29 cellular contexts compared by ENCODE assay signal in genomic region chr10:85657478-85658113, GRCh38.
"Had no signal": no experiment of that assay in that cellular context is flagged by ENCODE, and none has a peak within 500 bp of the region (broad histone marks: within the 10 kb centered on the region; RNA-seq: fewer than 3 reads in every experiment).

No MANE protein-coding gene starts in this region.

- H3K27me3 ChIP-seq: brain microvascular endothelial cell had no signal

- H3K27ac Mint-ChIP-seq: activated B cell treated with CpG ODN at 0.5 μM for 24 hours; activated CD4-positive, alpha-beta memory T cell treated with anti-CD3 and anti-CD28 coated beads, Interleukin-2, amount 10 ng/mL, durations not matched to agents 7 days and 5 days; activated CD8-positive, alpha-beta memory T cell treated with anti-CD3 and anti-CD28 coated beads, Interleukin-2, amount 10 ng/mL, durations not matched to agents 7 days and 5 days; activated naive CD4-positive, alpha-beta T cell treated with anti-CD3 and anti-CD28 coated beads, Interleukin-2, amount 10 ng/mL, durations not matched to agents 7 days and 5 days; activated naive CD8-positive, alpha-beta T cell; activated naive CD8-positive, alpha-beta T cell treated with anti-CD3 and anti-CD28 coated beads, Interleukin-2, amount 50 U/mL, for 24 hours; T-cell had no signal

- H3K4me1 Mint-ChIP-seq: activated B cell treated with CpG ODN at 0.5 μM for 24 hours; activated CD4-positive, alpha-beta memory T cell treated with anti-CD3 and anti-CD28 coated beads, Interleukin-2, amount 10 ng/mL, durations not matched to agents 7 days and 5 days; activated CD8-positive, alpha-beta memory T cell treated with anti-CD3 and anti-CD28 coated beads, Interleukin-2, amount 10 ng/mL, durations not matched to agents 7 days and 5 days; activated naive CD4-positive, alpha-beta T cell treated with anti-CD3 and anti-CD28 coated beads, Interleukin-2, amount 10 ng/mL, durations not matched to agents 7 days and 5 days; activated naive CD8-positive, alpha-beta T cell treated with anti-CD3 and anti-CD28 coated beads, Interleukin-2, amount 50 U/mL, for 24 hours; central memory CD8-positive, alpha-beta T cell had no signal

- H3K27ac ChIP-seq: brain microvascular endothelial cell, VCaP had no signal

- H3K4me3 Mint-ChIP-seq: activated B cell treated with CpG ODN at 0.5 μM for 24 hours; activated CD4-positive, alpha-beta memory T cell treated with anti-CD3 and anti-CD28 coated beads, Interleukin-2, amount 10 ng/mL, durations not matched to agents 7 days and 5 days; activated CD8-positive, alpha-beta memory T cell treated with anti-CD3 and anti-CD28 coated beads, Interleukin-2, amount 10 ng/mL, durations not matched to agents 7 days and 5 days; activated naive CD4-positive, alpha-beta T cell treated with anti-CD3 and anti-CD28 coated beads, Interleukin-2, amount 10 ng/mL, durations not matched to agents 7 days and 5 days; activated naive CD8-positive, alpha-beta T cell; activated naive CD8-positive, alpha-beta T cell treated with anti-CD3 and anti-CD28 coated beads, Interleukin-2, amount 50 U/mL, for 24 hours; central memory CD8-positive, alpha-beta T cell; T-cell had no signal

- ATAC-seq: activated CD8-positive, alpha-beta memory T cell treated with anti-CD3 and anti-CD28 coated beads, Interleukin-2, amount 10 ng/mL, durations not matched to agents 7 days and 5 days; activated naive CD8-positive, alpha-beta T cell treated with anti-CD3 and anti-CD28 coated beads, Interleukin-2, amount 50 U/mL, for 24 hours; K562; SK-N-SH treated with all-trans-retinoic acid at 6 μM for 48 hours; T-cell had no signal

- H3K36me3 Mint-ChIP-seq: activated CD8-positive, alpha-beta memory T cell treated with anti-CD3 and anti-CD28 coated beads, Interleukin-2, amount 10 ng/mL, durations not matched to agents 7 days and 5 days; activated naive CD4-positive, alpha-beta T cell treated with anti-CD3 and anti-CD28 coated beads, Interleukin-2, amount 10 ng/mL, durations not matched to agents 7 days and 5 days; activated naive CD8-positive, alpha-beta T cell; T-cell had no signal

- H3K36me3 ChIP-seq: brain microvascular endothelial cell had no signal

- H3K27me3 Mint-ChIP-seq: activated B cell treated with CpG ODN at 0.5 μM for 24 hours; activated CD4-positive, alpha-beta memory T cell treated with anti-CD3 and anti-CD28 coated beads, Interleukin-2, amount 10 ng/mL, durations not matched to agents 7 days and 5 days; activated CD8-positive, alpha-beta memory T cell treated with anti-CD3 and anti-CD28 coated beads, Interleukin-2, amount 10 ng/mL, durations not matched to agents 7 days and 5 days; activated naive CD4-positive, alpha-beta T cell treated with anti-CD3 and anti-CD28 coated beads, Interleukin-2, amount 10 ng/mL, durations not matched to agents 7 days and 5 days; activated naive CD8-positive, alpha-beta T cell; central memory CD8-positive, alpha-beta T cell had no signal

- H3K4me3 ChIP-seq: K562 had no signal

- H3K9me3 Mint-ChIP-seq: activated B cell treated with CpG ODN at 0.5 μM for 24 hours; activated CD4-positive, alpha-beta memory T cell treated with anti-CD3 and anti-CD28 coated beads, Interleukin-2, amount 10 ng/mL, durations not matched to agents 7 days and 5 days; activated naive CD4-positive, alpha-beta T cell treated with anti-CD3 and anti-CD28 coated beads, Interleukin-2, amount 10 ng/mL, durations not matched to agents 7 days and 5 days; activated naive CD8-positive, alpha-beta T cell treated with anti-CD3 and anti-CD28 coated beads, Interleukin-2, amount 50 U/mL, for 24 hours; central memory CD8-positive, alpha-beta T cell; T-cell had no signal

- DNase-seq: activated B cell treated with CpG ODN at 0.5 μM for 24 hours; activated CD4-positive, alpha-beta memory T cell treated with anti-CD3 and anti-CD28 coated beads, Interleukin-2, amount 10 ng/mL, durations not matched to agents 7 days and 5 days; activated CD4-positive, alpha-beta T cell treated with anti-CD3 and anti-CD28 coated beads for 1 hour; activated CD4-positive, alpha-beta T cell treated with anti-CD3 and anti-CD28 coated beads for 48 hours; activated CD8-positive, alpha-beta memory T cell treated with anti-CD3 and anti-CD28 coated beads for 24 hours; activated CD8-positive, alpha-beta memory T cell treated with anti-CD3 and anti-CD28 coated beads, Interleukin-2, amount 10 ng/mL, durations not matched to agents 7 days and 5 days; activated CD8-positive, alpha-beta memory T cell treated with anti-CD3 and anti-CD28 coated beads, Interleukin-2, amount 50 U/mL, for 48 hours; activated effector memory CD4-positive, alpha-beta T cell treated with Interleukin-2 at 50 U/mL for 16 hours; activated naive CD4-positive, alpha-beta T cell treated with anti-CD3 and anti-CD28 coated beads, Interleukin-2, amount 10 ng/mL, durations not matched to agents 7 days and 5 days; activated naive CD8-positive, alpha-beta T cell treated with anti-CD3 and anti-CD28 coated beads, Interleukin-2, amount 50 U/mL, for 24 hours; activated T-cell treated with anti-CD3 and anti-CD28 coated beads, Interleukin-2, amount 50 U/mL, for 48 hours; anterior cingulate cortex; brain microvascular endothelial cell; IMR-90; NCI-H1436 treated with DMSO at 0.1 percent for 48 hours; NCI-H1694 treated with DMSO at 0.1 percent for 48 hours; NCI-H2029; NCI-H2107; NCI-H2171; NCI-H524; SHP77 treated with DMSO at 0.1 percent for 48 hours; T-cell; T-helper 2 cell; T-helper 9 cell had no signal
